In the genomic region with DNA sequence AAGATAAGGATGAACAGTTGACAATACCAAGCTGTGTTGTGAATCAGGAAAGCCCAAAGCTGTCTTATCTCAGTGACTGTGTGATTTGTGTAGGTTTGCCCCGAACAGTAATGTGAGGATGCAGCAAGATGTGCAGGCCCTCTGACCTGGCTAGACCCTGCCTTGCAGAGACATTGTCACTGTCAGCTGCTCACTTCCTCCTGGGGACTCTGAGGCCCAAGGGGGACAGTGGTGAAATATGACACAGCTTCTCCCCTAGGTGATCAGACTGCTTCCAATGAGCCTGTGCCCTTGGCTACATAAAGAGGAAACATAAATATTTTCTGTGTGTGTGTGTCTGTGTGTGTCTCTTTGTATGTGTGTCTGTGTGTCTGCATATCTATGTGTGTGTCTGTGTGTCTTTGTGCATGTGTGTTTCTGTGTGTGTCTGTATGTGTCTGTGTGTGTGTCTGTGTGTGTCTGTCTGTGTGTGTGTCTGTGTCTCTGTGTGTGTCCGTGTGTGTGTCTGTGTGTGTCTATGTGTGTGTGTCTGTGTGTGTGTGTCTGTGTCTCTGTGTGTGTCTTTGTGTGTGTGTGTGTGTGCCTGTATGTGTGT, we compare ENCODE assay signal across 11 cellular contexts. TPM values are rescaled to one million over a fixed set of nuclear protein-coding genes. Genes with fewer than 3 reads are reported as not detected.
DNase-seq lines count a peak whose midpoint lies in the region; ATAC-seq lines count a peak whose summit lies in the region.
"Had no signal": no experiment of that assay in that cellular context is flagged by ENCODE, and none has a peak within 500 bp of the region (broad histone marks: within the 10 kb centered on the region; RNA-seq: fewer than 3 reads in every experiment).

No MANE protein-coding gene starts in this region.

- H2BK12ac ChIP-seq in trophoblast cell (ENCODE audit: low read length): no peak overlapping the region

- no peaks in the 10 kb centered on the region for H3K9me3 ChIP-seq in trophoblast cell (ENCODE audit: insufficient read depth, low read depth, low read length)
- H3K9me3 ChIP-seq in CD8-positive, alpha-beta memory T cell (ENCODE audit: low read length): no peaks in the 10 kb centered on the region

- H3K14ac ChIP-seq in trophoblast cell (ENCODE audit: low read length): no peak overlapping the region

- no peaks in the 10 kb centered on the region for H3K4me1 ChIP-seq in trophoblast cell (ENCODE audit: control insufficient read depth in 1 of 2, insufficient read depth in 2 of 2, low read length in 2 of 2)
- H3K4me1 ChIP-seq in CD8-positive, alpha-beta memory T cell (ENCODE audit: insufficient read depth, low read length): no peaks in the 10 kb centered on the region

- H3K4ac ChIP-seq in trophoblast cell (ENCODE audit: low read depth, low read length): no peak overlapping the region

- H3K79me2 ChIP-seq in trophoblast cell (ENCODE audit: control insufficient read depth, insufficient read depth, low read length, poor library complexity): no peaks in the 10 kb centered on the region

- H3K9me3 Mint-ChIP-seq in CD8-positive, alpha-beta memory T cell: no peaks in the 10 kb centered on the region
- H3K9me3 Mint-ChIP-seq: activated naive CD4-positive, alpha-beta T cell treated with anti-CD3 and anti-CD28 coated beads, Interleukin-2, amount 10 ng/mL, durations not matched to agents 7 days and 5 days; natural killer cell treated with Interleukin-12 subunit alpha and Interleukin-12 subunit beta and Interleukin-15 and Interleukin-18, amount 100 ng/mL, for 72 hours had no signal

- H2AFZ ChIP-seq in trophoblast cell (ENCODE audit: insufficient read depth, low read length, poor library complexity): no peak overlapping the region

- H3K9ac ChIP-seq in trophoblast cell (ENCODE audit: low read length): peak overlapping the region; percentile 52

- H3K36me3 ChIP-seq in trophoblast cell (ENCODE audit: control insufficient read depth in 1 of 2, insufficient read depth in 2 of 2, low read length in 2 of 2): no peaks in the 10 kb centered on the region
- H3K36me3 ChIP-seq in CD8-positive, alpha-beta memory T cell (ENCODE audit: insufficient read depth, low read length): no peaks in the 10 kb centered on the region

- DNase-seq in NAMALWA (ENCODE audit: low spot score) (peak; percentile 65), trophoblast cell (no peak), NCI-H2107 treated with DMSO at 0.1 percent for 48 hours (lab: John Stamatoyannopoulos, UW; ENCODE audit: unreplicated experiment) (no peak), iPS-NIHi7 (ENCODE audit: extremely low spot score) (no peak)
- DNase-seq in CD8-positive, alpha-beta memory T cell: no peak
- DNase-seq in activated T-cell treated with anti-CD3 and anti-CD28 coated beads, Interleukin-2, amount 50 U/mL, for 48 hours: no peak
- DNase-seq: activated naive CD4-positive, alpha-beta T cell treated with anti-CD3 and anti-CD28 coated beads, Interleukin-2, amount 10 ng/mL, durations not matched to agents 7 days and 5 days; GOT3 had no signal

- no peak overlapping the region for H3K4me3 Mint-ChIP-seq in CD8-positive, alpha-beta memory T cell
- H3K4me3 Mint-ChIP-seq: activated naive CD4-positive, alpha-beta T cell treated with anti-CD3 and anti-CD28 coated beads, Interleukin-2, amount 10 ng/mL, durations not matched to agents 7 days and 5 days; natural killer cell treated with Interleukin-12 subunit alpha and Interleukin-12 subunit beta and Interleukin-15 and Interleukin-18, amount 100 ng/mL, for 72 hours had no signal

- H3K36me3 Mint-ChIP-seq in CD8-positive, alpha-beta memory T cell: no peaks in the 10 kb centered on the region
- H3K36me3 Mint-ChIP-seq: activated naive CD4-positive, alpha-beta T cell treated with anti-CD3 and anti-CD28 coated beads, Interleukin-2, amount 10 ng/mL, durations not matched to agents 7 days and 5 days; natural killer cell treated with Interleukin-12 subunit alpha and Interleukin-12 subunit beta and Interleukin-15 and Interleukin-18, amount 100 ng/mL, for 72 hours had no signal

- H4K91ac ChIP-seq in trophoblast cell (ENCODE audit: low read depth, low read length): no peak overlapping the region

- peaks cover 2 to 9% of the 10 kb centered on the region in 2 donors for H3K27me3 Mint-ChIP-seq in CD8-positive, alpha-beta memory T cell
- H3K27me3 Mint-ChIP-seq: natural killer cell treated with Interleukin-12 subunit alpha and Interleukin-12 subunit beta and Interleukin-15 and Interleukin-18, amount 100 ng/mL, for 72 hours had no signal

- no peak overlapping the region for H3K27ac Mint-ChIP-seq in CD8-positive, alpha-beta memory T cell
- H3K27ac Mint-ChIP-seq: activated naive CD4-positive, alpha-beta T cell treated with anti-CD3 and anti-CD28 coated beads, Interleukin-2, amount 10 ng/mL, durations not matched to agents 7 days and 5 days; natural killer cell treated with Interleukin-12 subunit alpha and Interleukin-12 subunit beta and Interleukin-15 and Interleukin-18, amount 100 ng/mL, for 72 hours had no signal

- no peak overlapping the region for H2BK120ac ChIP-seq in trophoblast cell (ENCODE audit: insufficient read depth, low read length, poor library complexity)

- no peak overlapping the region for H3K27ac ChIP-seq in trophoblast cell (ENCODE audit: low read depth, low read length)
- no peak overlapping the region for H3K27ac ChIP-seq in CD8-positive, alpha-beta memory T cell (ENCODE audit: low read depth, low read length)

- H3K4me1 Mint-ChIP-seq in CD8-positive, alpha-beta memory T cell: no peaks in the 10 kb centered on the region
- H3K4me1 Mint-ChIP-seq: activated naive CD4-positive, alpha-beta T cell treated with anti-CD3 and anti-CD28 coated beads, Interleukin-2, amount 10 ng/mL, durations not matched to agents 7 days and 5 days had no signal

- no peak overlapping the region for H4K8ac ChIP-seq in trophoblast cell (ENCODE audit: low read depth, low read length)

- POLR2A ChIA-PET in CD8-positive, alpha-beta memory T cell (lab: Charles Lee): no interaction called here

- CTCF ChIA-PET in CD8-positive, alpha-beta memory T cell (lab: Charles Lee): no interaction called here

- H3K18ac ChIP-seq in trophoblast cell (ENCODE audit: low read length): no peak overlapping the region

- H3K4me3 ChIP-seq in trophoblast cell (ENCODE audit: low read depth, low read length): peak overlapping the region; percentile 53
- H3K4me3 ChIP-seq in CD8-positive, alpha-beta memory T cell (ENCODE audit: low read length): no peak overlapping the region

- H4K12ac ChIP-seq in trophoblast cell (ENCODE audit: low read depth, low read length): no peak overlapping the region

- no peaks in the 10 kb centered on the region for H3K27me3 ChIP-seq in trophoblast cell (ENCODE audit: insufficient read depth, low read length)
- no peaks in the 10 kb centered on the region for H3K27me3 ChIP-seq in CD8-positive, alpha-beta memory T cell (ENCODE audit: insufficient read depth, low read length, poor library complexity, severe bottlenecking)

- WGBS in trophoblast cell (ENCODE audit: extremely low coverage, insufficient coverage, insufficient read length): no CpG with 5 or more reads among the region's 2 CpGs

- no peak overlapping the region for H2BK5ac ChIP-seq in trophoblast cell (ENCODE audit: low read depth, low read length, poor library complexity)

- no peak overlapping the region for H3K4me2 ChIP-seq in trophoblast cell (ENCODE audit: low read length)

- no peaks in the 10 kb centered on the region for H3K79me1 ChIP-seq in trophoblast cell (ENCODE audit: low read length)

- no peak overlapping the region for H2AK5ac ChIP-seq in trophoblast cell (ENCODE audit: low read length)

- H3K23ac ChIP-seq in trophoblast cell (ENCODE audit: low read length): peak overlapping the region; percentile 81

- ATAC-seq in GM19043 (IDR thresholded peaks at IDR 0.05; ENCODE audit: low read depth, unreplicated experiment) (peak; percentile 83), HG02870 (IDR thresholded peaks at IDR 0.05; ENCODE audit: unreplicated experiment) (peak; percentile 83)

RNA-seq across cellular contexts. Expression of a gene that starts 21.7 kb away (rescaled TPM):
- 1.1 and 1.2 TPM in 2 replicates for polyA plus RNA-seq in trophoblast cell (2013)
- total RNA-seq in CD8-positive, alpha-beta memory T cell: under 1 TPM; 0.31 to 0.79 TPM
- polyA plus RNA-seq in CD8-positive, alpha-beta memory T cell: not detected
